Comparison of ENCODE assay signal across 13 cellular contexts in genomic region chr2:163417596-163418337, GRCh38.
DNase-seq lines count a peak whose midpoint lies in the region; ATAC-seq, FAIRE-seq and TF ChIP-seq lines count a peak whose summit lies in the region.
"Had no signal": no experiment of that assay in that cellular context is flagged by ENCODE, and none has a peak within 500 bp of the region (broad histone marks: within the 10 kb centered on the region; RNA-seq: fewer than 3 reads in every experiment).

No MANE protein-coding gene starts in this region.

- H3K4me3 Mint-ChIP-seq in effector memory CD8-positive, alpha-beta T cell = no peak overlapping the region
- H3K4me3 Mint-ChIP-seq: brain, H9, WTC11 had no signal

- no peaks in the 10 kb centered on the region for H3K4me1 Mint-ChIP-seq in effector memory CD8-positive, alpha-beta T cell (ENCODE audit: low read depth in 2 of 2)
- H3K4me1 Mint-ChIP-seq: brain had no signal

- ATAC-seq in GM19463 (IDR thresholded peaks at IDR 0.05; ENCODE audit: unreplicated experiment) (peak; percentile 73), HG02885 (IDR thresholded peaks at IDR 0.05; ENCODE audit: poor library complexity, unreplicated experiment) (peak; percentile 85), HG03558 (IDR thresholded peaks at IDR 0.05; ENCODE audit: extremely low read depth, unreplicated experiment) (peak; percentile 84), upper lobe of right lung (no peak)
- ATAC-seq in effector memory CD8-positive, alpha-beta T cell (replicated peaks) = no peak
- ATAC-seq: WTC11 had no signal

- H3K9me3 ChIP-seq in upper lobe of right lung = no peaks in the 10 kb centered on the region

- no peak overlapping the region for H3K27ac ChIP-seq in upper lobe of right lung

- H3K9me3 Mint-ChIP-seq in effector memory CD8-positive, alpha-beta T cell = peaks cover 7 to 8% of the 10 kb centered on the region in 2 donors
- H3K9me3 Mint-ChIP-seq: H9, WTC11 had no signal

- intact Hi-C loops in upper lobe of right lung (cut with DNase I) = no loop called here

- no peaks in the 10 kb centered on the region for H3K27me3 ChIP-seq in upper lobe of right lung

- no peak for TF ChIP-seq CTCF in upper lobe of right lung (IDR thresholded peaks at IDR 0.05)

- H3K36me3 ChIP-seq in upper lobe of right lung = no peaks in the 10 kb centered on the region

- no peaks in the 10 kb centered on the region for H3K36me3 Mint-ChIP-seq in effector memory CD8-positive, alpha-beta T cell (ENCODE audit: insufficient read depth)
- H3K36me3 Mint-ChIP-seq: brain, WTC11 had no signal

- no peaks in the 10 kb centered on the region for H3K4me1 ChIP-seq in upper lobe of right lung

- H3K27me3 Mint-ChIP-seq in effector memory CD8-positive, alpha-beta T cell = no peaks in the 10 kb centered on the region

- no peak for DNase-seq in GM18507 (ENCODE audit: extremely low spot score, insufficient read length, low read depth)
- no peak for DNase-seq in NCI-H69 (lab: John Stamatoyannopoulos, UW)
- no peak for DNase-seq in HT-29 (ENCODE audit: low spot score)
- DNase-seq in effector memory CD8-positive, alpha-beta T cell = no peak
- DNase-seq in upper lobe of right lung = no peak
- DNase-seq: GDM1, H9, Right ventricle myocardium superior had no signal

- H3K27ac Mint-ChIP-seq in effector memory CD8-positive, alpha-beta T cell = no peak overlapping the region
- H3K27ac Mint-ChIP-seq: brain, H9, WTC11 had no signal

- peak; percentile 26 for FAIRE-seq in GM18507 (lab: Jason Lieb, UNC)

- no peak overlapping the region for H3K4me3 ChIP-seq in upper lobe of right lung

Comparison
In these comparisons a context has a peak if more than half of its experiments do, and no peak if none do; other contexts are left out.
1. ATAC-seq: peak in GM19463 (single experiment), HG02885 (single experiment) and HG03558 (single experiment); none in effector memory CD8-positive, alpha-beta T cell (single experiment) and upper lobe of right lung (single experiment).